ENCODE assay signal across 11 cellular contexts in the genomic region with DNA sequence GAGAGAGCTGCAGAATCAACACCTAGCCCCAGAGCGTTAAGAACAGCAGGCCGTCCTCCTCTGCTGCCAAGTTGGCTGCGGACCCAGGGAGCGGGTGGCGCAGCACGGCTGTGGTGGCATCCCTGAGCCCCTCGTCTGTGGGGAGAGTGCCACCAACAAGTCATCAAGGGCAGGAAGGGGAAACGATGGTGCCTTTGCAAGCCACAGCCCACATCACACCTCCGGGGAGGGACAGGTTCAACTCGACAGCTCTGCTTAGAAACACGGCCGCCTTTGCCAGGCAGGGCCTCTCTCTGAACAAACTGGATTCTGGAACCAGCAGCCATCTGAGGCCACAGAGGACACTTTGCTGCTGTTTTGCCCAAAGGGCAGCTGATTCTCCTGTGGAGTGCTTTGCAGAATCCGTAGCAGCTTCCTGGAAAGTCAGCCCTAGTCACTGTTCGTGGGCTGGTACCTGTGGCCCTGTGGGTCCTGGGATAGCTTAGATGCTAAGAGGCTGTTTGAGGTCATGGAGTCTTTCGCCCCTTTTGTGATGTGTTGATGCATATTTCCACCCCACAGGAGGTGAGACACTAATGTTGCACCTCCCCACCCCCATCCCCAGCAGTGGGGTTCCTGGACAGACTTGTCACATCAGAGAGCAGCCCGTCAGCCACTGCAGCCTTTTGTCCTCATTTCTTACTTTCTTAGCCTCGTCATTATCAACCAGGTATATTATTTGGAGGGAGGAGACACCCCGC.
DNase-seq lines count a peak whose midpoint lies in the region; ATAC-seq and TF ChIP-seq lines count a peak whose summit lies in the region.
"Had no signal": no experiment of that assay in that cellular context is flagged by ENCODE, and none has a peak within 500 bp of the region (broad histone marks: within the 10 kb centered on the region; RNA-seq: fewer than 3 reads in every experiment).

No MANE protein-coding gene starts in this region.

- no peak overlapping the region for H3K9ac ChIP-seq in DND-41 (ENCODE audit: low read depth, low read length)

- DNase-seq in DND-41 (peak; percentile 6), SHP77 treated with DMSO at 0.1 percent for 48 hours (lab: John Stamatoyannopoulos, UW) (no peak), hippocampal formation (lab: John Stamatoyannopoulos, UW) (no peak)
- peak; percentile 11 for DNase-seq in activated CD4-positive, alpha-beta T cell treated with anti-CD3 and anti-CD28 coated beads, Interleukin-2, amount 50 U/mL, for 1 hour
- peak; percentile 29 to 66 for DNase-seq in activated naive CD4-positive, alpha-beta T cell treated with anti-CD3 and anti-CD28 coated beads, Interleukin-2, amount 50 U/mL, for 72 hours (ENCODE audit: low spot score in 2 of 2)
- peak; percentile 24 for DNase-seq in stimulated activated CD4-positive, alpha-beta T cell treated with anti-CD3 and anti-CD28 coated beads, Interleukin-4, amount 100 ng/mL, for 1 hour
- DNase-seq: activated B cell treated with CpG ODN at 0.5 μM for 24 hours, NCI-H2029 treated with DMSO at 0.1 percent for 48 hours, ovary had no signal

- no peak overlapping the region for H3K27ac ChIP-seq in DND-41 (ENCODE audit: low read length)
- H3K27ac ChIP-seq: ovary, SK-N-MC had no signal

- H3K4me1 ChIP-seq in DND-41 (ENCODE audit: insufficient read depth, low read length): no peaks in the 10 kb centered on the region

- no peak overlapping the region for H2AFZ ChIP-seq in DND-41 (ENCODE audit: low read depth, low read length)

- peaks cover 18% of the 10 kb centered on the region for H4K20me1 ChIP-seq in DND-41 (ENCODE audit: insufficient read depth, low read length)

- peaks cover 7 to 10% of the 10 kb centered on the region in 2 donors for H3K36me3 Mint-ChIP-seq in activated naive CD4-positive, alpha-beta T cell treated with anti-CD3 and anti-CD28 coated beads, Interleukin-2, amount 50 U/mL, for 72 hours

- H3K79me2 ChIP-seq in DND-41 (ENCODE audit: insufficient read depth, low read length): no peaks in the 10 kb centered on the region

- no peak for TF ChIP-seq CTCF in DND-41 (IDR thresholded peaks at IDR 0.05; ENCODE audit: borderline replicate concordance, extremely low read depth, low read length, poor library complexity, severe bottlenecking)

- H3K27ac Mint-ChIP-seq in activated naive CD4-positive, alpha-beta T cell treated with anti-CD3 and anti-CD28 coated beads, Interleukin-2, amount 50 U/mL, for 72 hours: peak overlapping the region; percentile 94 to 95
- H3K27ac Mint-ChIP-seq: activated B cell treated with CpG ODN at 0.5 μM for 24 hours had no signal

- no peaks in the 10 kb centered on the region for H3K27me3 ChIP-seq in DND-41 (ENCODE audit: insufficient read depth, low read length, poor library complexity)
- H3K27me3 ChIP-seq: ovary had no signal

- ATAC-seq in DND-41 (ENCODE audit: insufficient read depth, low read depth): peak; percentile 35; the same call in 1 of the 3 replicates
- peak; percentile 10 to 26 for ATAC-seq in activated naive CD4-positive, alpha-beta T cell treated with anti-CD3 and anti-CD28 coated beads, Interleukin-2, amount 50 U/mL, for 72 hours
- ATAC-seq in GM18502 (IDR thresholded peaks at IDR 0.05; ENCODE audit: poor library complexity, unreplicated experiment): no peak

- no peak overlapping the region for H3K4me2 ChIP-seq in DND-41 (ENCODE audit: insufficient read depth, low read length)

- no peaks in the 10 kb centered on the region for H3K36me3 ChIP-seq in DND-41 (ENCODE audit: insufficient read depth, low read length)
- H3K36me3 ChIP-seq: ovary had no signal

- H3K9me3 Mint-ChIP-seq in activated naive CD4-positive, alpha-beta T cell treated with anti-CD3 and anti-CD28 coated beads, Interleukin-2, amount 50 U/mL, for 72 hours: no peaks in the 10 kb centered on the region
- H3K9me3 Mint-ChIP-seq: activated B cell treated with CpG ODN at 0.5 μM for 24 hours had no signal

- H3K9me3 ChIP-seq in DND-41 (ENCODE audit: insufficient read depth, low read length, severe bottlenecking): no peaks in the 10 kb centered on the region
- H3K9me3 ChIP-seq: ovary had no signal

- no peak overlapping the region for H3K4me3 ChIP-seq in DND-41 (ENCODE audit: low read depth in 1 of 2, low read length in 2 of 2)
- H3K4me3 ChIP-seq: ovary, SK-N-MC had no signal

Comparison
In these comparisons a context has a peak if more than half of its experiments do, and no peak if none do; other contexts are left out.
1. DNase-seq: peak in DND-41 (single experiment), activated CD4-positive, alpha-beta T cell treated with anti-CD3 and anti-CD28 coated beads, Interleukin-2, amount 50 U/mL, for 1 hour (single experiment), activated naive CD4-positive, alpha-beta T cell treated with anti-CD3 and anti-CD28 coated beads, Interleukin-2, amount 50 U/mL, for 72 hours (2 of 2) and stimulated activated CD4-positive, alpha-beta T cell treated with anti-CD3 and anti-CD28 coated beads, Interleukin-4, amount 100 ng/mL, for 1 hour (single experiment); none in SHP77 treated with DMSO at 0.1 percent for 48 hours (single experiment) and hippocampal formation (0 of 2).